37 cellular contexts compared by ENCODE assay signal in the genomic region with DNA sequence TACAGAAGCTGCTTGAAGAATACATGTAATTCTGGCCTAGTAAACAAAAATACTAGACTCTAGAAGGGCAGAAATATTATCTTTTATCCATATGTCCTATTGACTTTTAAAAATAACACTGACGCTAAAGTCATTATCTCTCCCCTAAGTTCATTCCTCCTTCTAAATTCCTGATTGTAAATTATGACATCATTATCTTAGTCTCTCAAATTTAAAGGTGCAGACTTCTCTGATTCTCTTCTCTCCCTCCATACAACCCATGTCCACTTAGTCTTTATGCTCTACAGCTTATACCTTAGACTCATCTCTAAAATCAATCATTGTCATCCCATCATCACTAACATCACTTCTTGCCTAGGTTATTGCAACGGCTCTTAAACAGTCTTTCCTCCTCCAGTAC.
A peak's percentile ranks its signal among the peaks of the same experiment; 100 is the strongest.
DNase-seq lines count a peak whose midpoint lies in the region; ATAC-seq, FAIRE-seq and TF ChIP-seq lines count a peak whose summit lies in the region.
"Had no signal": no experiment of that assay in that cellular context is flagged by ENCODE, and none has a peak within 500 bp of the region (broad histone marks: within the 10 kb centered on the region; RNA-seq: fewer than 3 reads in every experiment).

No MANE protein-coding gene starts in this region.

- no peak overlapping the region for H3K9ac ChIP-seq in HepG2 (ENCODE audit: insufficient read depth, low read depth, low read length)
- H3K9ac ChIP-seq in GM12878 (ENCODE audit: control insufficient read depth, insufficient read depth, low read length) = no peak overlapping the region
- H3K9ac ChIP-seq in neural progenitor cell = no peak overlapping the region
- H3K9ac ChIP-seq: BLaER1; BLaER1 treated with 17β-estradiol and CSF1 and Interleukin-3, amounts not matched to agents 10 nM and 100 nM had no signal

- TF ChIP-seq EP300 in HepG2 (IDR thresholded peaks at IDR 0.05; ENCODE audit: low read depth in 2 of 2, low read length in 2 of 2) = no peak
- no peak for TF ChIP-seq EP300 in HepG2 (CRISPR knock-in tag; IDR thresholded peaks at IDR 0.05; ENCODE audit: borderline replicate concordance)
- TF ChIP-seq EP300 in GM12878 (IDR thresholded peaks at IDR 0.05; ENCODE audit: borderline replicate concordance in 1 of 2, control insufficient read depth in 1 of 2, low read depth in 2 of 2, low read length in 2 of 2) = no peak

- no peaks in the 10 kb centered on the region for H3K9me3 Mint-ChIP-seq in neural progenitor cell
- H3K9me3 Mint-ChIP-seq: CD4-positive, alpha-beta T cell had no signal

- POLR2A ChIA-PET in HepG2 (lab: Yijun Ruan, JAX) = no interaction called here
- POLR2A ChIA-PET in HEK293 (lab: Yijun Ruan, JAX) = interaction anchor here (0.5 kb wide), 1 partner anchor 471 kb away, joined by 3 read pairs; no protein-coding TSS in a partner anchor
- POLR2A ChIA-PET in GM12878 (lab: Charles Lee) = no interaction called here
- POLR2A ChIA-PET in OCI-LY7 (lab: Charles Lee) = no interaction called here

- H3K9me3 ChIP-seq in HepG2 (ENCODE audit: low read length) (no peaks in the 10 kb centered on the region), right lobe of liver (no peaks in the 10 kb centered on the region), HEK293 (ENCODE audit: control insufficient read depth, insufficient read depth, low read depth, low read length) (no peaks in the 10 kb centered on the region), GM12878 (replicated peaks; ENCODE audit: control insufficient read depth, insufficient read depth, low read length) (no peaks in the 10 kb centered on the region), neural progenitor cell (ENCODE audit: low read depth) (peaks cover 4% of the 10 kb centered on the region), OCI-LY7 (ENCODE audit: low read length) (no peaks in the 10 kb centered on the region)
- H3K9me3 ChIP-seq: A549, BE2C, BLaER1, Caco-2 had no signal

- 3% methylated on average over 2 of the region's 2 CpGs for WGBS in HepG2 (ENCODE audit: low lambda C conversion rate)
- 18% methylated on average over 2 of the region's 2 CpGs for WGBS in right lobe of liver (ENCODE audit: insufficient coverage, low coverage, low lambda C conversion rate, missing lambda C conversion rate)
- 11% methylated on average over 2 of the region's 2 CpGs for WGBS in GM12878 (ENCODE audit: insufficient coverage, insufficient replicate concordance, low lambda C conversion rate, missing lambda C conversion rate)

- intact Hi-C loops in HepG2 (cut with micrococcal nuclease; ENCODE audit: unreplicated experiment) = no loop called here
- intact Hi-C loops in right lobe of liver (cut with DNase I) = no loop called here
- intact Hi-C loops in GM12878 (cut with micrococcal nuclease; ENCODE audit: unreplicated experiment) = no loop called here
- intact Hi-C loops in OCI-LY7 (cut with micrococcal nuclease; ENCODE audit: unreplicated experiment) = no loop called here

- CTCF ChIA-PET in HepG2 (lab: Yijun Ruan, JAX; ENCODE audit: low intra/inter-chr PET ratio, low total read pairs) (no interaction called here), HEK293 (lab: Yijun Ruan, JAX) (no interaction called here), GM12878 (lab: Yijun Ruan, JAX) (no interaction called here), OCI-LY7 (lab: Charles Lee; ENCODE audit: unreplicated experiment) (no interaction called here)

- no peak for TF ChIP-seq RAD21 in HepG2 (CRISPR knock-in tag; IDR thresholded peaks at IDR 0.05)
- TF ChIP-seq RAD21 in GM12878 (IDR thresholded peaks at IDR 0.05; ENCODE audit: insufficient read depth, low read depth, low read length) = no peak

- TF ChIP-seq CTCF in HepG2 (CRISPR knock-in tag; IDR thresholded peaks at IDR 0.05) = no peak
- no peak for TF ChIP-seq CTCF in right lobe of liver (IDR thresholded peaks at IDR 0.05)
- no peak for TF ChIP-seq CTCF in HEK293 (tag by site-specific recombination; IDR thresholded peaks at IDR 0.05)
- no peak for TF ChIP-seq CTCF in GM12878 (IDR thresholded peaks at IDR 0.05 in 2 of 3, conservative IDR thresholded peaks at IDR 0.05 in 1 of 3; ENCODE audit: control insufficient read depth in 2 of 3, extremely low read depth in 1 of 3, insufficient read depth in 1 of 3, low read depth in 3 of 3, low read length in 3 of 3)
- no peak for TF ChIP-seq CTCF in neural progenitor cell (IDR thresholded peaks at IDR 0.05)
- no peak for TF ChIP-seq CTCF in OCI-LY7 (conservative IDR thresholded peaks at IDR 0.05; ENCODE audit: low read length)

- no peak for TF ChIP-seq POLR2A in HepG2 (IDR thresholded peaks at IDR 0.05; ENCODE audit: insufficient read depth in 1 of 2, low read depth in 2 of 2, low read length in 2 of 2)
- no peak for TF ChIP-seq POLR2A in right lobe of liver (IDR thresholded peaks at IDR 0.05)
- no peak for TF ChIP-seq POLR2A in GM12878 (IDR thresholded peaks at IDR 0.05; ENCODE audit: low read depth, low read length)

- H3K27ac Mint-ChIP-seq in neural progenitor cell = no peak overlapping the region
- H3K27ac Mint-ChIP-seq: B cell; CD14-positive monocyte; CD4-positive, alpha-beta memory T cell; CD4-positive, alpha-beta T cell; CD4-positive, CD25-positive, alpha-beta regulatory T cell; CD8-positive, alpha-beta memory T cell; CD8-positive, alpha-beta T cell had no signal

- no peaks in the 10 kb centered on the region for H3K9me2 ChIP-seq in OCI-LY7 (ENCODE audit: insufficient read depth, low read length)

- H3F3A ChIP-seq in neural progenitor cell (ENCODE audit: low read depth) = no peaks in the 10 kb centered on the region

- H3K4me1 Mint-ChIP-seq in neural progenitor cell = no peaks in the 10 kb centered on the region
- H3K4me1 Mint-ChIP-seq: B cell; CD14-positive monocyte; CD4-positive, alpha-beta memory T cell; CD4-positive, CD25-positive, alpha-beta regulatory T cell; CD8-positive, alpha-beta memory T cell had no signal

- no peak for DNase-seq in HepG2 (ENCODE audit: low spot score)
- no peak for DNase-seq in right lobe of liver
- no peak for DNase-seq in GM12878 (ENCODE audit: low read depth, low spot score)
- DNase-seq in neural progenitor cell (ENCODE audit: low spot score) = no peak
- no peak for DNase-seq in HuH-7 (ENCODE audit: low spot score)
- no peak for DNase-seq in OCI-LY7 (ENCODE audit: low spot score)
- no peak for DNase-seq in iPS-NIHi11 (ENCODE audit: low spot score)
- DNase-seq: 8988T; ACHN; AML-193; BE2C; C1 segment of cervical spinal cord; Caco-2; Calu3; CD4-positive, alpha-beta memory T cell; CD4-positive, alpha-beta T cell; CD4-positive, CD25-positive, alpha-beta regulatory T cell; CD8-positive, alpha-beta memory T cell; CD8-positive, alpha-beta T cell; COR-L47; DMS 273 treated with DMSO at 0.1 percent for 48 hours; DMS153; DMS53; DMS79; DMS79 treated with DMSO at 0.1 percent for 48 hours; DND-41; EL had no signal

- H4K20me1 ChIP-seq in HepG2 (ENCODE audit: insufficient read depth, low read length) (no peaks in the 10 kb centered on the region), GM12878 (ENCODE audit: control insufficient read depth, insufficient read depth) (no peaks in the 10 kb centered on the region), neural progenitor cell (ENCODE audit: low read depth) (no peaks in the 10 kb centered on the region), OCI-LY7 (ENCODE audit: insufficient read depth, low read length) (no peaks in the 10 kb centered on the region)
- H4K20me1 ChIP-seq: BLaER1; BLaER1 treated with 17β-estradiol and CSF1 and Interleukin-3, amounts not matched to agents 10 nM and 100 nM had no signal

- H3K27ac ChIP-seq in HepG2 (ENCODE audit: extremely low read length, insufficient read depth, low read length) = no peak overlapping the region
- no peak overlapping the region for H3K27ac ChIP-seq in right lobe of liver
- no peak overlapping the region for H3K27ac ChIP-seq in HEK293 (ENCODE audit: extremely low read depth, low read depth, low read length)
- H3K27ac ChIP-seq in GM12878 (ENCODE audit: control insufficient read depth, insufficient read depth) = no peak overlapping the region
- H3K27ac ChIP-seq in neural progenitor cell = no peak overlapping the region
- H3K27ac ChIP-seq in OCI-LY7 (ENCODE audit: low read depth, low read length, poor library complexity, severe bottlenecking) = no peak overlapping the region
- H3K27ac ChIP-seq: 22Rv1; A549; BLaER1; BLaER1 treated with 17β-estradiol and CSF1 and Interleukin-3, amounts not matched to agents 10 nM and 100 nM; C4-2B had no signal

- H3K79me2 ChIP-seq in HepG2 (ENCODE audit: insufficient read depth, low read length) = no peaks in the 10 kb centered on the region
- no peaks in the 10 kb centered on the region for H3K79me2 ChIP-seq in GM12878 (ENCODE audit: control insufficient read depth, insufficient read depth, low read length)
- H3K79me2 ChIP-seq in neural progenitor cell (ENCODE audit: low read depth) = no peaks in the 10 kb centered on the region
- H3K79me2 ChIP-seq in OCI-LY7 (ENCODE audit: insufficient read depth, low read depth, low read length) = no peaks in the 10 kb centered on the region

- no peaks in the 10 kb centered on the region for H3K36me3 Mint-ChIP-seq in neural progenitor cell
- H3K36me3 Mint-ChIP-seq: CD14-positive monocyte; CD4-positive, alpha-beta memory T cell; CD4-positive, CD25-positive, alpha-beta regulatory T cell; CD8-positive, alpha-beta memory T cell; CD8-positive, alpha-beta T cell had no signal

- FAIRE-seq in HepG2 (lab: Jason Lieb, UNC) = no peak
- no peak for FAIRE-seq in GM12878 (lab: Jason Lieb, UNC)
- FAIRE-seq: A204.1, D721Med had no signal

- H3K36me3 ChIP-seq in HepG2 (replicated peaks in 1 of 2; ENCODE audit: control insufficient read depth in 1 of 2, insufficient read depth in 2 of 2, low read length in 2 of 2) (no peaks in the 10 kb centered on the region), right lobe of liver (no peaks in the 10 kb centered on the region), HEK293 (ENCODE audit: control insufficient read depth in 2 of 2, insufficient read depth in 1 of 2, low read length in 2 of 2) (no peaks in the 10 kb centered on the region), GM12878 (ENCODE audit: control insufficient read depth in 2 of 2, insufficient read depth in 2 of 2, low read length in 1 of 2) (no peaks in the 10 kb centered on the region), neural progenitor cell (no peaks in the 10 kb centered on the region), OCI-LY7 (ENCODE audit: insufficient read depth, low read length) (no peaks in the 10 kb centered on the region)
- H3K36me3 ChIP-seq: BE2C; BLaER1; BLaER1 treated with 17β-estradiol and CSF1 and Interleukin-3, amounts not matched to agents 10 nM and 100 nM had no signal

- ATAC-seq in HepG2 = no peak
- ATAC-seq in right lobe of liver = no peak
- no peak for ATAC-seq in GM12878
- ATAC-seq: A549; CD8-positive, alpha-beta T cell had no signal

- H3K4me2 ChIP-seq in HepG2 (ENCODE audit: low read depth, low read length) = no peak overlapping the region
- H3K4me2 ChIP-seq in GM12878 (ENCODE audit: control insufficient read depth, insufficient read depth) = no peak overlapping the region
- peak overlapping the region; percentile 34 for H3K4me2 ChIP-seq in neural progenitor cell
- no peak overlapping the region for H3K4me2 ChIP-seq in OCI-LY7 (ENCODE audit: low read length)
- H3K4me2 ChIP-seq: A549; BLaER1; BLaER1 treated with 17β-estradiol and CSF1 and Interleukin-3, amounts not matched to agents 10 nM and 100 nM had no signal

- in situ Hi-C loops in HepG2 (cut with HindIII; ENCODE audit: extremely low pct_ligation_motif_present, low pct_unique_long_range_greater_than_20kb) (no loop called here), GM12878 (cut with MboI) (no loop called here)

- RAD21 ChIA-PET in GM12878 (lab: Charles Lee; ENCODE audit: unreplicated experiment) = no interaction called here

- BruUV-seq in HepG2 (replicated peaks; lab: Mats Ljungman, UMichigan) = no TSS peak
- BruUV-seq in GM12878 (replicated peaks; lab: Mats Ljungman, UMichigan) = no TSS peak
- no TSS peak for BruUV-seq in OCI-LY7 (replicated peaks; lab: Mats Ljungman, UMichigan)

- no peak overlapping the region for H3K4me3 ChIP-seq in HepG2 (replicated peaks in 1 of 3; ENCODE audit: insufficient read depth in 1 of 3, low read depth in 2 of 3, low read length in 3 of 3)
- H3K4me3 ChIP-seq in right lobe of liver = no peak overlapping the region
- no peak overlapping the region for H3K4me3 ChIP-seq in HEK293 (ENCODE audit: low read depth, low read length)
- no peak overlapping the region for H3K4me3 ChIP-seq in GM12878
- H3K4me3 ChIP-seq in neural progenitor cell = no peak overlapping the region
- H3K4me3 ChIP-seq in OCI-LY7 (ENCODE audit: low read depth, low read length, poor library complexity, severe bottlenecking) = no peak overlapping the region
- H3K4me3 ChIP-seq: A549; BLaER1; BLaER1 treated with 17β-estradiol and CSF1 and Interleukin-3, amounts not matched to agents 10 nM and 100 nM had no signal

- H3K4me1 ChIP-seq in HepG2 (ENCODE audit: insufficient read depth, low read length) = no peaks in the 10 kb centered on the region
- H3K4me1 ChIP-seq in right lobe of liver = no peaks in the 10 kb centered on the region
- H3K4me1 ChIP-seq in HEK293 (ENCODE audit: control insufficient read depth, insufficient read depth, low read length) = no peaks in the 10 kb centered on the region
- no peaks in the 10 kb centered on the region for H3K4me1 ChIP-seq in GM12878 (ENCODE audit: control insufficient read depth, insufficient read depth, low read length)
- H3K4me1 ChIP-seq in neural progenitor cell = no peaks in the 10 kb centered on the region
- no peaks in the 10 kb centered on the region for H3K4me1 ChIP-seq in OCI-LY7 (ENCODE audit: insufficient read depth, low read length, poor library complexity, severe bottlenecking)
- H3K4me1 ChIP-seq: A549; BE2C; BLaER1; BLaER1 treated with 17β-estradiol and CSF1 and Interleukin-3, amounts not matched to agents 10 nM and 100 nM; Caco-2 had no signal

- H3K27me3 Mint-ChIP-seq in neural progenitor cell (ENCODE audit: insufficient read depth, low read depth) = no peaks in the 10 kb centered on the region
- H3K27me3 Mint-ChIP-seq: B cell; CD4-positive, alpha-beta memory T cell; CD4-positive, alpha-beta T cell; CD4-positive, CD25-positive, alpha-beta regulatory T cell; CD8-positive, alpha-beta memory T cell had no signal

- no peak overlapping the region for H3K4me3 Mint-ChIP-seq in neural progenitor cell
- H3K4me3 Mint-ChIP-seq: B cell; CD14-positive monocyte; CD4-positive, alpha-beta memory T cell; CD4-positive, alpha-beta T cell; CD4-positive, CD25-positive, alpha-beta regulatory T cell; CD8-positive, alpha-beta memory T cell; CD8-positive, alpha-beta T cell had no signal

- H2AFZ ChIP-seq in HepG2 (ENCODE audit: low read length) = no peak overlapping the region
- H2AFZ ChIP-seq in GM12878 (ENCODE audit: control insufficient read depth, low read depth, low read length) = no peak overlapping the region
- no peak overlapping the region for H2AFZ ChIP-seq in neural progenitor cell (replicated peaks)
- no peak overlapping the region for H2AFZ ChIP-seq in OCI-LY7 (ENCODE audit: low read length)

- H3K27me3 ChIP-seq in HepG2 (ENCODE audit: control insufficient read depth in 1 of 2, insufficient read depth in 2 of 2, low read length in 2 of 2) (no peaks in the 10 kb centered on the region), right lobe of liver (no peaks in the 10 kb centered on the region), GM12878 (replicated peaks in 1 of 2; ENCODE audit: control insufficient read depth in 2 of 2, insufficient read depth in 2 of 2, low read length in 1 of 2) (no peaks in the 10 kb centered on the region), neural progenitor cell (no peaks in the 10 kb centered on the region)
- H3K27me3 ChIP-seq: BE2C had no signal

- SMC1A ChIA-PET in GM12878 (lab: Charles Lee; ENCODE audit: uncharacterized antibody, unreplicated experiment) = interaction anchor here (1.4 kb wide), 1 partner anchor 14 kb away, joined by 3 read pairs; no protein-coding TSS in a partner anchor

Comparison
In these comparisons a context has a peak if more than half of its experiments do, and no peak if none do; other contexts are left out.
1. Of the 63 proteins assayed by ChIP-seq in both HepG2 and HEK293: peak only in HepG2: none; only in HEK293: ATF2; in both: none; in neither: 62.